ENCODE assay signal across 9 cellular contexts in genomic region chr5:119353686-119354366, GRCh38. TPM values are rescaled to one million over a fixed set of nuclear protein-coding genes. Genes with fewer than 3 reads are reported as not detected.
DNase-seq lines count a peak whose midpoint lies in the region; ATAC-seq and TF ChIP-seq lines count a peak whose summit lies in the region.
"Had no signal": no experiment of that assay in that cellular context is flagged by ENCODE, and none has a peak within 500 bp of the region (broad histone marks: within the 10 kb centered on the region; RNA-seq: fewer than 3 reads in every experiment).

No MANE protein-coding gene starts in this region.

- intact Hi-C loops in mucosa of descending colon (cut with DNase I, micrococcal nuclease) = no loop called here

- H3K4me3 ChIP-seq in mucosa of descending colon = no peak overlapping the region

- H3K4me3 Mint-ChIP-seq in chondrocyte (ENCODE audit: unreplicated experiment) = no peak overlapping the region

- DNase-seq in mucosa of descending colon (no peak), 8988T (no peak), chondrocyte (ENCODE audit: low spot score) (no peak), glomerular visceral epithelial cell (ENCODE audit: extremely low spot score) (no peak), NCI-H2029 treated with DMSO at 0.1 percent for 48 hours (lab: John Stamatoyannopoulos, UW) (no peak)
- DNase-seq: posterior cingulate gyrus had no signal

- no peak overlapping the region for H3K27ac Mint-ChIP-seq in chondrocyte (ENCODE audit: unreplicated experiment)

- no peaks in the 10 kb centered on the region for H3K9me3 ChIP-seq in mucosa of descending colon

- no peak for TF ChIP-seq CTCF in mucosa of descending colon (IDR thresholded peaks at IDR 0.05)
- TF ChIP-seq CTCF in chondrocyte (IDR thresholded peaks at IDR 0.05) = no peak

- H3K36me3 Mint-ChIP-seq in chondrocyte (ENCODE audit: low read depth) = no peaks in the 10 kb centered on the region

- H3K36me3 ChIP-seq in mucosa of descending colon (ENCODE audit: low read depth) = no peaks in the 10 kb centered on the region

- no peaks in the 10 kb centered on the region for H3K9me3 Mint-ChIP-seq in chondrocyte (ENCODE audit: low read depth)

- H3K27me3 Mint-ChIP-seq in chondrocyte (ENCODE audit: low read depth) = no peaks in the 10 kb centered on the region

- peaks cover 28% of the 10 kb centered on the region for H3K4me1 Mint-ChIP-seq in chondrocyte (ENCODE audit: low read depth)

- ATAC-seq in GM18517 (IDR thresholded peaks at IDR 0.05; ENCODE audit: unreplicated experiment) = peak; percentile 72
- peak; percentile 63 for ATAC-seq in GM21529 (IDR thresholded peaks at IDR 0.05; ENCODE audit: unreplicated experiment)
- ATAC-seq in HG03521 (IDR thresholded peaks at IDR 0.05; ENCODE audit: unreplicated experiment) = peak; percentile 59
- peak; percentile 28 for ATAC-seq in mucosa of descending colon

- no peaks in the 10 kb centered on the region for H3K4me1 ChIP-seq in mucosa of descending colon (ENCODE audit: low read depth)

RNA-seq across cellular contexts. Expression of gene TNFAIP8, which starts 2.0 kb away (rescaled TPM):
- total RNA-seq in mucosa of descending colon (10 to 100 TPM in 2 of 3 donors, 1 to 10 TPM in 1; 8.7 to 15.7 (median 12.3) TPM), chondrocyte (15.0 to 22.3 TPM (median 19.5 TPM) in 3 replicates)
